Comparison of ENCODE assay signal across 29 cellular contexts in the genomic region with DNA sequence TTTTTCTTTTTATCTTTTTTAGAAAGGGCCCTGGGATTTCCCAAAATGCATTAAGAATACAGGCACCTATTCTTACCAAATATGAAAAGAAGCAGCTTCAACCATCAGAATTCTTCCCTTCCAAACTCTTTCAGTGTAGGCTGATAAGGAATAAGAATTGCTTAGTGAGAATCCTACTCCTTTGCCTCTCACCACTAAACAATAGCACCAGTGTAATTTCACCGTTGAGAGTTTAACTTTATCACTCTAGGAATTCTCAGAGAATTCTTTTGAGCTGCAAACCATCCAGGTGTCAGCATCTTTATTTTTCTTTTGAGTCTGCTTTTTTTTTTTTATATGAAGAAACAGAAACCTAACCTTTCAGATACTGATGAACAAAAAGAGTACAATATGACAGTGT.
"Had no signal": no experiment of that assay in that cellular context is flagged by ENCODE, and none has a peak within 500 bp of the region (broad histone marks: within the 10 kb centered on the region; RNA-seq: fewer than 3 reads in every experiment).

No MANE protein-coding gene starts in this region.

- H3K4me3 ChIP-seq: left lung, lower lobe of right lung, right atrium auricular region, right lobe of liver, stomach, testis, thyroid gland, transverse colon, upper lobe of left lung, vagina had no signal

- H3K27ac ChIP-seq: left lung, lower lobe of right lung, neutrophil, parathyroid adenoma, right atrium auricular region, right lobe of liver, stomach, testis, thyroid gland, transverse colon, upper lobe of left lung, vagina had no signal

- H2AFZ ChIP-seq: parathyroid adenoma had no signal

- H3K9me3 ChIP-seq: left lung, lower lobe of right lung, neutrophil, right atrium auricular region, right lobe of liver, stomach, testis, thyroid gland, transverse colon, upper lobe of left lung, vagina had no signal

- H3K27ac Mint-ChIP-seq: immature natural killer cell; naive thymus-derived CD8-positive, alpha-beta T cell; nephron; stimulated activated naive B cell treated with anti-CD40 and anti-IgM and Interleukin-4, amounts not matched to agents 10 μg/mL and 1 μg/mL and 100 μg/mL, for 72 hours had no signal

- H3K79me2 ChIP-seq: parathyroid adenoma had no signal

- H3K36me3 Mint-ChIP-seq: immature natural killer cell; naive thymus-derived CD8-positive, alpha-beta T cell; stimulated activated naive B cell treated with anti-CD40 and anti-IgM and Interleukin-4, amounts not matched to agents 10 μg/mL and 1 μg/mL and 100 μg/mL, for 72 hours had no signal

- ATAC-seq: left colon; left lung; lower lobe of right lung; naive thymus-derived CD8-positive, alpha-beta T cell; right lobe of liver; stimulated activated naive B cell treated with anti-CD40 and anti-IgM and Interleukin-4, amounts not matched to agents 10 μg/mL and 1 μg/mL and 100 μg/mL, for 72 hours; stimulated activated naive CD8-positive, alpha-beta T cell treated with anti-CD3 and anti-CD28 coated beads, Interleukin-15, Interleukin-2, amounts not matched to agents 100 U/mL and 50 U/mL, for 24 hours had no signal

- H3K4me1 ChIP-seq: left lung, lower lobe of right lung, parathyroid adenoma, right atrium auricular region, right lobe of liver, stomach, testis, thyroid gland, transverse colon, upper lobe of left lung, vagina had no signal

- H3K9me3 Mint-ChIP-seq: nephron; stimulated activated naive B cell treated with anti-CD40 and anti-IgM and Interleukin-4, amounts not matched to agents 10 μg/mL and 1 μg/mL and 100 μg/mL, for 72 hours had no signal

- FAIRE-seq: islet of Langerhans, kidney had no signal

- DNase-seq: hypothalamus; immature natural killer cell; kidney; left colon; left lung; lower lobe of right lung; mammary epithelial cell; mesenchymal stem cell; naive thymus-derived CD8-positive, alpha-beta T cell; occipital lobe; right lobe of liver; stimulated activated CD4-positive, alpha-beta T cell treated with anti-CD3 and anti-CD28 coated beads, Interleukin-12 subunit alpha, Interleukin-12 subunit beta, amount 100 ng/mL, for 4 hours; stimulated activated CD4-positive, alpha-beta T cell treated with anti-CD3 and anti-CD28 coated beads, Interleukin-15, amount 100 ng/mL, for 24 hours; stimulated activated CD4-positive, alpha-beta T cell treated with anti-CD3 and anti-CD28 coated beads, Interleukin-2, amount 100 ng/mL, for 24 hours; stimulated activated CD4-positive, alpha-beta T cell treated with anti-CD3 and anti-CD28 coated beads, Interleukin-4, amount 100 ng/mL, for 1 hour; stimulated activated naive B cell treated with anti-CD40 and anti-IgM and Interleukin-4, amounts not matched to agents 10 μg/mL and 1 μg/mL and 100 μg/mL, for 72 hours; stimulated activated naive CD8-positive, alpha-beta T cell treated with anti-CD3 and anti-CD28 coated beads, Interleukin-15, Interleukin-2, amounts not matched to agents 100 U/mL and 50 U/mL, for 24 hours; stomach; testis; thyroid gland; transverse colon; upper lobe of left lung had no signal

- H3K36me3 ChIP-seq: left lung, lower lobe of right lung, neutrophil, right atrium auricular region, right lobe of liver, stomach, thyroid gland, transverse colon, upper lobe of left lung, vagina had no signal

- H3K4me3 Mint-ChIP-seq: immature natural killer cell; naive thymus-derived CD8-positive, alpha-beta T cell; nephron; neural crest cell; stimulated activated naive B cell treated with anti-CD40 and anti-IgM and Interleukin-4, amounts not matched to agents 10 μg/mL and 1 μg/mL and 100 μg/mL, for 72 hours had no signal

- H3K27me3 ChIP-seq: left lung, neutrophil, right atrium auricular region, right lobe of liver, stomach, testis, thyroid gland, transverse colon, upper lobe of left lung, vagina had no signal

- H3K27me3 Mint-ChIP-seq: naive thymus-derived CD8-positive, alpha-beta T cell; stimulated activated naive B cell treated with anti-CD40 and anti-IgM and Interleukin-4, amounts not matched to agents 10 μg/mL and 1 μg/mL and 100 μg/mL, for 72 hours had no signal

- H3K4me1 Mint-ChIP-seq: immature natural killer cell; naive thymus-derived CD8-positive, alpha-beta T cell; nephron; stimulated activated naive B cell treated with anti-CD40 and anti-IgM and Interleukin-4, amounts not matched to agents 10 μg/mL and 1 μg/mL and 100 μg/mL, for 72 hours had no signal
